In the genomic region with DNA sequence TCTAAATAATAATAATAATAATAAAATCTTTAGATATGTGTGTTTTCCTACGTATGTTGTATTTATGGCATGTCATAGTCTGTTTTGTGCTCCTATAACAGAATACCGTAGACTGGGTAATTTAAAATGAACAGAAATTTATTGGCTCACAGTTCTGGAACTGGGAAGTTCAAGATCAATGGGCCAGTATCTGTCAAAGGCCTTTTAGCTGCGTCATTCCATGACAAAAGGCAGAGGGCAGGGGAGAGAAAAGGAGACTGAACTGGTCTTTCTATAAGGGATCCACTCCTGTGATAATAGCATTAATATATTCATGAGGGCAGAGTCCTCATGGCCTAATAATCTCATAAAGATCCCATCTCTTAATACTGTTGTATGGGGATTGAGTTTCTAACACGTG, we compare ENCODE assay signal across 1 cellular context.
A peak's percentile ranks its signal among the peaks of the same experiment; 100 is the strongest.
TF ChIP-seq lines count a peak whose summit lies in the region.

No MANE protein-coding gene starts in this region.

TF ChIP-seq in K562, 482 proteins besides CTCF, POLR2A, EP300 and RAD21 (continued from another document and continues in another):
- TF ChIP-seq, protein P1, sequence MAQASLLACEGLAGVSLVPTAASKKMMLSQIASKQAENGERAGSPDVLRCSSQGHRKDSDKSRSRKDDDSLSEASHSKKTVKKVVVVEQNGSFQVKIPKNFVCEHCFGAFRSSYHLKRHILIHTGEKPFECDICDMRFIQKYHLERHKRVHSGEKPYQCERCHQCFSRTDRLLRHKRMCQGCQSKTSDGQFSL (CRISPR knock-in tag; IDR thresholded peaks at IDR 0.05), result no peak
- TF ChIP-seq, protein P1 (tag; IDR thresholded peaks at IDR 0.05), result no peak
- peak; percentile 84 for TF ChIP-seq C11orf30 (IDR thresholded peaks at IDR 0.05; ENCODE audit: low read depth)
- no peak for TF ChIP-seq TAF7 (tag; IDR thresholded peaks at IDR 0.05)
- no peak for TF ChIP-seq FOXJ2 (tag; IDR thresholded peaks at IDR 0.05)
- TF ChIP-seq TSC22D4 (tag; IDR thresholded peaks at IDR 0.05), result no peak
- TF ChIP-seq, protein P2, sequence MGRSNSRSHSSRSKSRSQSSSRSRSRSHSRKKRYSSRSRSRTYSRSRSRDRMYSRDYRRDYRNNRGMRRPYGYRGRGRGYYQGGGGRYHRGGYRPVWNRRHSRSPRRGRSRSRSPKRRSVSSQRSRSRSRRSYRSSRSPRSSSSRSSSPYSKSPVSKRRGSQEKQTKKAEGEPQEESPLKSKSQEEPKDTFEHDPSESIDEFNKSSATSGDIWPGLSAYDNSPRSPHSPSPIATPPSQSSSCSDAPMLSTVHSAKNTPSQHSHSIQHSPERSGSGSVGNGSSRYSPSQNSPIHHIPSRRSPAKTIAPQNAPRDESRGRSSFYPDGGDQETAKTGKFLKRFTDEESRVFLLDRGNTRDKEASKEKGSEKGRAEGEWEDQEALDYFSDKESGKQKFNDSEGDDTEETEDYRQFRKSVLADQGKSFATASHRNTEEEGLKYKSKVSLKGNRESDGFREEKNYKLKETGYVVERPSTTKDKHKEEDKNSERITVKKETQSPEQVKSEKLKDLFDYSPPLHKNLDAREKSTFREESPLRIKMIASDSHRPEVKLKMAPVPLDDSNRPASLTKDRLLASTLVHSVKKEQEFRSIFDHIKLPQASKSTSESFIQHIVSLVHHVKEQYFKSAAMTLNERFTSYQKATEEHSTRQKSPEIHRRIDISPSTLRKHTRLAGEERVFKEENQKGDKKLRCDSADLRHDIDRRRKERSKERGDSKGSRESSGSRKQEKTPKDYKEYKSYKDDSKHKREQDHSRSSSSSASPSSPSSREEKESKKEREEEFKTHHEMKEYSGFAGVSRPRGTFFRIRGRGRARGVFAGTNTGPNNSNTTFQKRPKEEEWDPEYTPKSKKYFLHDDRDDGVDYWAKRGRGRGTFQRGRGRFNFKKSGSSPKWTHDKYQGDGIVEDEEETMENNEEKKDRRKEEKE (IDR thresholded peaks at IDR 0.05; ENCODE audit: borderline replicate concordance in 1 of 2, control insufficient read depth in 1 of 2, low read depth in 2 of 2, low read length in 1 of 2), result no peak
- TF ChIP-seq U2AF1 (optimal IDR thresholded peaks at IDR 0.05; ENCODE audit: low read depth, low read length), result no peak
- TF ChIP-seq, protein P3, sequence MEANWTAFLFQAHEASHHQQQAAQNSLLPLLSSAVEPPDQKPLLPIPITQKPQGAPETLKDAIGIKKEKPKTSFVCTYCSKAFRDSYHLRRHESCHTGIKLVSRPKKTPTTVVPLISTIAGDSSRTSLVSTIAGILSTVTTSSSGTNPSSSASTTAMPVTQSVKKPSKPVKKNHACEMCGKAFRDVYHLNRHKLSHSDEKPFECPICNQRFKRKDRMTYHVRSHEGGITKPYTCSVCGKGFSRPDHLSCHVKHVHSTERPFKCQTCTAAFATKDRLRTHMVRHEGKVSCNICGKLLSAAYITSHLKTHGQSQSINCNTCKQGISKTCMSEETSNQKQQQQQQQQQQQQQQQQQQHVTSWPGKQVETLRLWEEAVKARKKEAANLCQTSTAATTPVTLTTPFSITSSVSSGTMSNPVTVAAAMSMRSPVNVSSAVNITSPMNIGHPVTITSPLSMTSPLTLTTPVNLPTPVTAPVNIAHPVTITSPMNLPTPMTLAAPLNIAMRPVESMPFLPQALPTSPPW (CRISPR knock-in tag; IDR thresholded peaks at IDR 0.05), result no peak
- TF ChIP-seq, protein P4, sequence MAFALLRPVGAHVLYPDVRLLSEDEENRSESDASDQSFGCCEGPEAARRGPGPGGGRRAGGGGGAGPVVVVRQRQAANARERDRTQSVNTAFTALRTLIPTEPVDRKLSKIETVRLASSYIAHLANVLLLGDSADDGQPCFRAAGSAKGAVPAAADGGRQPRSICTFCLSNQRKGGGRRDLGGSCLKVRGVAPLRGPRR (CRISPR knock-in tag; IDR thresholded peaks at IDR 0.05), result no peak
- TF ChIP-seq ZNF696 (CRISPR knock-in tag; conservative IDR thresholded peaks at IDR 0.05), result no peak
- TF ChIP-seq ATF1 (CRISPR knock-in tag; IDR thresholded peaks at IDR 0.05), result no peak
- no peak for TF ChIP-seq ATF1 (tag; IDR thresholded peaks at IDR 0.05)
- peak; percentile 78 for TF ChIP-seq ZNF316 (IDR thresholded peaks at IDR 0.05)
- TF ChIP-seq PHF20 (IDR thresholded peaks at IDR 0.05; ENCODE audit: partially characterized antibody), result no peak
- TF ChIP-seq ASH1L (IDR thresholded peaks at IDR 0.05; ENCODE audit: borderline replicate concordance, low read depth, partially characterized antibody), result no peak
- no peak for TF ChIP-seq ZNF830 (CRISPR knock-in tag; IDR thresholded peaks at IDR 0.05)
- no peak for TF ChIP-seq SETDB1 (IDR thresholded peaks at IDR 0.05; ENCODE audit: low read length)
- TF ChIP-seq, protein P5, sequence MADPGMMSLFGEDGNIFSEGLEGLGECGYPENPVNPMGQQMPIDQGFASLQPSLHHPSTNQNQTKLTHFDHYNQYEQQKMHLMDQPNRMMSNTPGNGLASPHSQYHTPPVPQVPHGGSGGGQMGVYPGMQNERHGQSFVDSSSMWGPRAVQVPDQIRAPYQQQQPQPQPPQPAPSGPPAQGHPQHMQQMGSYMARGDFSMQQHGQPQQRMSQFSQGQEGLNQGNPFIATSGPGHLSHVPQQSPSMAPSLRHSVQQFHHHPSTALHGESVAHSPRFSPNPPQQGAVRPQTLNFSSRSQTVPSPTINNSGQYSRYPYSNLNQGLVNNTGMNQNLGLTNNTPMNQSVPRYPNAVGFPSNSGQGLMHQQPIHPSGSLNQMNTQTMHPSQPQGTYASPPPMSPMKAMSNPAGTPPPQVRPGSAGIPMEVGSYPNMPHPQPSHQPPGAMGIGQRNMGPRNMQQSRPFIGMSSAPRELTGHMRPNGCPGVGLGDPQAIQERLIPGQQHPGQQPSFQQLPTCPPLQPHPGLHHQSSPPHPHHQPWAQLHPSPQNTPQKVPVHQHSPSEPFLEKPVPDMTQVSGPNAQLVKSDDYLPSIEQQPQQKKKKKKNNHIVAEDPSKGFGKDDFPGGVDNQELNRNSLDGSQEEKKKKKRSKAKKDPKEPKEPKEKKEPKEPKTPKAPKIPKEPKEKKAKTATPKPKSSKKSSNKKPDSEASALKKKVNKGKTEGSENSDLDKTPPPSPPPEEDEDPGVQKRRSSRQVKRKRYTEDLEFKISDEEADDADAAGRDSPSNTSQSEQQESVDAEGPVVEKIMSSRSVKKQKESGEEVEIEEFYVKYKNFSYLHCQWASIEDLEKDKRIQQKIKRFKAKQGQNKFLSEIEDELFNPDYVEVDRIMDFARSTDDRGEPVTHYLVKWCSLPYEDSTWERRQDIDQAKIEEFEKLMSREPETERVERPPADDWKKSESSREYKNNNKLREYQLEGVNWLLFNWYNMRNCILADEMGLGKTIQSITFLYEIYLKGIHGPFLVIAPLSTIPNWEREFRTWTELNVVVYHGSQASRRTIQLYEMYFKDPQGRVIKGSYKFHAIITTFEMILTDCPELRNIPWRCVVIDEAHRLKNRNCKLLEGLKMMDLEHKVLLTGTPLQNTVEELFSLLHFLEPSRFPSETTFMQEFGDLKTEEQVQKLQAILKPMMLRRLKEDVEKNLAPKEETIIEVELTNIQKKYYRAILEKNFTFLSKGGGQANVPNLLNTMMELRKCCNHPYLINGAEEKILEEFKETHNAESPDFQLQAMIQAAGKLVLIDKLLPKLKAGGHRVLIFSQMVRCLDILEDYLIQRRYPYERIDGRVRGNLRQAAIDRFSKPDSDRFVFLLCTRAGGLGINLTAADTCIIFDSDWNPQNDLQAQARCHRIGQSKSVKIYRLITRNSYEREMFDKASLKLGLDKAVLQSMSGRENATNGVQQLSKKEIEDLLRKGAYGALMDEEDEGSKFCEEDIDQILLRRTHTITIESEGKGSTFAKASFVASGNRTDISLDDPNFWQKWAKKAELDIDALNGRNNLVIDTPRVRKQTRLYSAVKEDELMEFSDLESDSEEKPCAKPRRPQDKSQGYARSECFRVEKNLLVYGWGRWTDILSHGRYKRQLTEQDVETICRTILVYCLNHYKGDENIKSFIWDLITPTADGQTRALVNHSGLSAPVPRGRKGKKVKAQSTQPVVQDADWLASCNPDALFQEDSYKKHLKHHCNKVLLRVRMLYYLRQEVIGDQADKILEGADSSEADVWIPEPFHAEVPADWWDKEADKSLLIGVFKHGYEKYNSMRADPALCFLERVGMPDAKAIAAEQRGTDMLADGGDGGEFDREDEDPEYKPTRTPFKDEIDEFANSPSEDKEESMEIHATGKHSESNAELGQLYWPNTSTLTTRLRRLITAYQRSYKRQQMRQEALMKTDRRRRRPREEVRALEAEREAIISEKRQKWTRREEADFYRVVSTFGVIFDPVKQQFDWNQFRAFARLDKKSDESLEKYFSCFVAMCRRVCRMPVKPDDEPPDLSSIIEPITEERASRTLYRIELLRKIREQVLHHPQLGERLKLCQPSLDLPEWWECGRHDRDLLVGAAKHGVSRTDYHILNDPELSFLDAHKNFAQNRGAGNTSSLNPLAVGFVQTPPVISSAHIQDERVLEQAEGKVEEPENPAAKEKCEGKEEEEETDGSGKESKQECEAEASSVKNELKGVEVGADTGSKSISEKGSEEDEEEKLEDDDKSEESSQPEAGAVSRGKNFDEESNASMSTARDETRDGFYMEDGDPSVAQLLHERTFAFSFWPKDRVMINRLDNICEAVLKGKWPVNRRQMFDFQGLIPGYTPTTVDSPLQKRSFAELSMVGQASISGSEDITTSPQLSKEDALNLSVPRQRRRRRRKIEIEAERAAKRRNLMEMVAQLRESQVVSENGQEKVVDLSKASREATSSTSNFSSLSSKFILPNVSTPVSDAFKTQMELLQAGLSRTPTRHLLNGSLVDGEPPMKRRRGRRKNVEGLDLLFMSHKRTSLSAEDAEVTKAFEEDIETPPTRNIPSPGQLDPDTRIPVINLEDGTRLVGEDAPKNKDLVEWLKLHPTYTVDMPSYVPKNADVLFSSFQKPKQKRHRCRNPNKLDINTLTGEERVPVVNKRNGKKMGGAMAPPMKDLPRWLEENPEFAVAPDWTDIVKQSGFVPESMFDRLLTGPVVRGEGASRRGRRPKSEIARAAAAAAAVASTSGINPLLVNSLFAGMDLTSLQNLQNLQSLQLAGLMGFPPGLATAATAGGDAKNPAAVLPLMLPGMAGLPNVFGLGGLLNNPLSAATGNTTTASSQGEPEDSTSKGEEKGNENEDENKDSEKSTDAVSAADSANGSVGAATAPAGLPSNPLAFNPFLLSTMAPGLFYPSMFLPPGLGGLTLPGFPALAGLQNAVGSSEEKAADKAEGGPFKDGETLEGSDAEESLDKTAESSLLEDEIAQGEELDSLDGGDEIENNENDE (IDR thresholded peaks at IDR 0.05; ENCODE audit: low read depth, low read length), result no peak
- TF ChIP-seq SIN3A (IDR thresholded peaks at IDR 0.05; ENCODE audit: borderline replicate concordance in 2 of 2, control insufficient read depth in 1 of 2, low read depth in 2 of 2, low read length in 2 of 2), result no peak
- TF ChIP-seq, protein P6, sequence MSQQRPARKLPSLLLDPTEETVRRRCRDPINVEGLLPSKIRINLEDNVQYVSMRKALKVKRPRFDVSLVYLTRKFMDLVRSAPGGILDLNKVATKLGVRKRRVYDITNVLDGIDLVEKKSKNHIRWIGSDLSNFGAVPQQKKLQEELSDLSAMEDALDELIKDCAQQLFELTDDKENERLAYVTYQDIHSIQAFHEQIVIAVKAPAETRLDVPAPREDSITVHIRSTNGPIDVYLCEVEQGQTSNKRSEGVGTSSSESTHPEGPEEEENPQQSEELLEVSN (IDR thresholded peaks at IDR 0.05; ENCODE audit: borderline replicate concordance in 1 of 2, extremely low read depth in 1 of 2, insufficient read depth in 1 of 2, insufficient read length in 1 of 2, low read depth in 1 of 2, low read length in 1 of 2, poor library complexity in 1 of 2, severe bottlenecking in 1 of 2), result no peak
- no peak for TF ChIP-seq NRF1 (conservative IDR thresholded peaks at IDR 0.05 in 1 of 2, IDR thresholded peaks at IDR 0.05 in 1 of 2)
- TF ChIP-seq RFX7 (CRISPR knock-in tag; IDR thresholded peaks at IDR 0.05), result no peak
- no peak for TF ChIP-seq ZNF12 (CRISPR knock-in tag; IDR thresholded peaks at IDR 0.05)
- TF ChIP-seq, protein P7, sequence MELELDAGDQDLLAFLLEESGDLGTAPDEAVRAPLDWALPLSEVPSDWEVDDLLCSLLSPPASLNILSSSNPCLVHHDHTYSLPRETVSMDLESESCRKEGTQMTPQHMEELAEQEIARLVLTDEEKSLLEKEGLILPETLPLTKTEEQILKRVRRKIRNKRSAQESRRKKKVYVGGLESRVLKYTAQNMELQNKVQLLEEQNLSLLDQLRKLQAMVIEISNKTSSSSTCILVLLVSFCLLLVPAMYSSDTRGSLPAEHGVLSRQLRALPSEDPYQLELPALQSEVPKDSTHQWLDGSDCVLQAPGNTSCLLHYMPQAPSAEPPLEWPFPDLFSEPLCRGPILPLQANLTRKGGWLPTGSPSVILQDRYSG (tag; conservative IDR thresholded peaks at IDR 0.05; ENCODE audit: low read depth), result 0 out of 2 replicates have a peak, but pooled peaks have one; percentile 20
- no peak for TF ChIP-seq ZSCAN29 (IDR thresholded peaks at IDR 0.05)
- no peak for TF ChIP-seq BMI1 (IDR thresholded peaks at IDR 0.05; ENCODE audit: low read length)
